Comparison of ENCODE assay signal across 12 cellular contexts in genomic region chr12:53365245-53365904, GRCh38. TPM values are rescaled to one million over a fixed set of nuclear protein-coding genes. Genes with fewer than 3 reads are reported as not detected.
DNase-seq lines count a peak whose midpoint lies in the region; ATAC-seq, FAIRE-seq and TF ChIP-seq lines count a peak whose summit lies in the region.
"Had no signal": no experiment of that assay in that cellular context is flagged by ENCODE, and none has a peak within 500 bp of the region (broad histone marks: within the 10 kb centered on the region; RNA-seq: fewer than 3 reads in every experiment).

No MANE protein-coding gene starts in this region.

- no peaks in the 10 kb centered on the region for H4K20me1 ChIP-seq in HepG2 (ENCODE audit: insufficient read depth, low read length)

- peak overlapping the region; percentile 79 to 93 for H3K27ac Mint-ChIP-seq in activated naive CD4-positive, alpha-beta T cell treated with anti-CD3 and anti-CD28 coated beads, Interleukin-2, amount 50 U/mL, for 72 hours
- H3K27ac Mint-ChIP-seq in activated naive CD8-positive, alpha-beta T cell treated with anti-CD3 and anti-CD28 coated beads, Interleukin-2, amount 50 U/mL, for 24 hours, result peak overlapping the region; percentile 60

- H3K4me3 ChIP-seq in HepG2 (replicated peaks in 1 of 3; ENCODE audit: insufficient read depth in 1 of 3, low read depth in 2 of 3, low read length in 3 of 3) (no peak overlapping the region), uterus (no peak overlapping the region)

- no peak for TF ChIP-seq POLR2A in HepG2 (IDR thresholded peaks at IDR 0.05; ENCODE audit: insufficient read depth in 1 of 2, low read depth in 2 of 2, low read length in 2 of 2)
- no peak for TF ChIP-seq POLR2A in uterus (IDR thresholded peaks at IDR 0.05)

- H3K36me3 ChIP-seq in HepG2 (replicated peaks in 1 of 2; ENCODE audit: control insufficient read depth in 1 of 2, insufficient read depth in 2 of 2, low read length in 2 of 2) (no peaks in the 10 kb centered on the region), uterus (no peaks in the 10 kb centered on the region)
- H3K36me3 ChIP-seq: SJCRH30 had no signal

- peak overlapping the region; percentile 33; the same call in 1 of the 2 replicates for H3K4me2 ChIP-seq in HepG2 (ENCODE audit: low read depth, low read length)

- TF ChIP-seq EP300 in HepG2 (IDR thresholded peaks at IDR 0.05; ENCODE audit: low read depth in 2 of 2, low read length in 2 of 2), result no peak
- TF ChIP-seq EP300 in HepG2 (CRISPR knock-in tag; IDR thresholded peaks at IDR 0.05; ENCODE audit: borderline replicate concordance), result no peak

- H3K36me3 Mint-ChIP-seq in activated naive CD4-positive, alpha-beta T cell treated with anti-CD3 and anti-CD28 coated beads, Interleukin-2, amount 50 U/mL, for 72 hours, result no peaks in the 10 kb centered on the region
- H3K36me3 Mint-ChIP-seq in activated naive CD8-positive, alpha-beta T cell treated with anti-CD3 and anti-CD28 coated beads, Interleukin-2, amount 50 U/mL, for 24 hours (ENCODE audit: low read depth), result no peaks in the 10 kb centered on the region

- no peaks in the 10 kb centered on the region for H3K27me3 ChIP-seq in HepG2 (ENCODE audit: control insufficient read depth in 1 of 2, insufficient read depth in 2 of 2, low read length in 2 of 2)
- no peaks in the 10 kb centered on the region for H3K27me3 ChIP-seq in uterus
- H3K27me3 ChIP-seq: SJCRH30 had no signal

- TF ChIP-seq RAD21 in HepG2 (CRISPR knock-in tag; IDR thresholded peaks at IDR 0.05), result no peak

- intact Hi-C loops in HepG2 (cut with micrococcal nuclease; ENCODE audit: unreplicated experiment) (no loop called here), uterus (cut with DNase I; ENCODE audit: low total_unique reads) (no loop called here)

- H3K27ac ChIP-seq in HepG2 (ENCODE audit: extremely low read length, insufficient read depth, low read length) (no peak overlapping the region), uterus (peak overlapping the region; percentile 66 to 78)
- H3K27ac ChIP-seq: C4-2B, SJCRH30 had no signal

- CTCF ChIA-PET in HepG2 (lab: Yijun Ruan, JAX; ENCODE audit: low intra/inter-chr PET ratio, low total read pairs), result no interaction called here

- FAIRE-seq in HepG2 (lab: Jason Lieb, UNC), result no peak

- no peaks in the 10 kb centered on the region for H3K79me2 ChIP-seq in HepG2 (ENCODE audit: insufficient read depth, low read length)

- no TSS peak for BruUV-seq in HepG2 (replicated peaks; lab: Mats Ljungman, UMichigan)

- no peak overlapping the region for H3K4me3 Mint-ChIP-seq in activated naive CD8-positive, alpha-beta T cell treated with anti-CD3 and anti-CD28 coated beads, Interleukin-2, amount 50 U/mL, for 24 hours

- H3K9me3 Mint-ChIP-seq in activated naive CD4-positive, alpha-beta T cell treated with anti-CD3 and anti-CD28 coated beads, Interleukin-2, amount 50 U/mL, for 72 hours, result peaks cover 0 to 4% of the 10 kb centered on the region in 2 donors
- H3K9me3 Mint-ChIP-seq in activated naive CD8-positive, alpha-beta T cell treated with anti-CD3 and anti-CD28 coated beads, Interleukin-2, amount 50 U/mL, for 24 hours, result no peaks in the 10 kb centered on the region

- WGBS in HepG2 (ENCODE audit: low lambda C conversion rate), result 46% methylated on average over 4 of the region's 4 CpGs

- POLR2A ChIA-PET in HepG2 (lab: Yijun Ruan, JAX), result interaction anchor here (1.8 to 2.8 kb wide), 2 partner anchors 14 to 76 kb away, joined by 6 to 11 read pairs; partner anchors contain the start of genes PRR13 and SP1

- H3K9me3 ChIP-seq in HepG2 (ENCODE audit: low read length) (no peaks in the 10 kb centered on the region), uterus (no peaks in the 10 kb centered on the region)
- H3K9me3 ChIP-seq: SJCRH30 had no signal

- H3K4me1 Mint-ChIP-seq in activated naive CD8-positive, alpha-beta T cell treated with anti-CD3 and anti-CD28 coated beads, Interleukin-2, amount 50 U/mL, for 24 hours, result peaks cover 21% of the 10 kb centered on the region

- peak in 1 of 2 donors; percentile 54 for ATAC-seq in activated naive CD4-positive, alpha-beta T cell treated with anti-CD3 and anti-CD28 coated beads, Interleukin-2, amount 50 U/mL, for 72 hours
- no peak for ATAC-seq in activated naive CD8-positive, alpha-beta T cell treated with anti-CD3 and anti-CD28 coated beads, Interleukin-2, amount 50 U/mL, for 24 hours
- ATAC-seq in HepG2 (peak; percentile 52), HG03565 (IDR thresholded peaks at IDR 0.05; ENCODE audit: unreplicated experiment) (no peak)

- H2AFZ ChIP-seq in HepG2 (ENCODE audit: low read length), result no peak overlapping the region

- no peak overlapping the region for H3K9ac ChIP-seq in HepG2 (ENCODE audit: insufficient read depth, low read depth, low read length)

- no peaks in the 10 kb centered on the region for H3K27me3 Mint-ChIP-seq in activated naive CD8-positive, alpha-beta T cell treated with anti-CD3 and anti-CD28 coated beads, Interleukin-2, amount 50 U/mL, for 24 hours

- in situ Hi-C loops in HepG2 (cut with HindIII; ENCODE audit: extremely low pct_ligation_motif_present, low pct_unique_long_range_greater_than_20kb), result no loop called here
- in situ Hi-C loops in G401 (cut with HindIII; ENCODE audit: low sequenced_read_pairs), result no loop called here

- peaks cover 10% of the 10 kb centered on the region for H3K4me1 ChIP-seq in HepG2 (ENCODE audit: insufficient read depth, low read length)
- H3K4me1 ChIP-seq in uterus, result peaks cover 0 to under 1% of the 10 kb centered on the region in 2 donors
- H3K4me1 ChIP-seq: SJCRH30 had no signal

- no peak for DNase-seq in activated naive CD4-positive, alpha-beta T cell treated with anti-CD3 and anti-CD28 coated beads, Interleukin-2, amount 50 U/mL, for 72 hours (ENCODE audit: low spot score in 2 of 2)
- DNase-seq in activated naive CD4-positive, alpha-beta T cell (lab: John Stamatoyannopoulos, UW), result no peak
- no peak for DNase-seq in activated naive CD8-positive, alpha-beta T cell treated with anti-CD3 and anti-CD28 coated beads, Interleukin-2, amount 50 U/mL, for 24 hours
- DNase-seq in HepG2 (ENCODE audit: low spot score) (no peak), uterus (no peak), NCI-H1930 (lab: John Stamatoyannopoulos, UW) (no peak), G401 (ENCODE audit: low spot score) (no peak)
- DNase-seq: MM.1S had no signal

- TF ChIP-seq CTCF in HepG2 (CRISPR knock-in tag; IDR thresholded peaks at IDR 0.05), result no peak
- TF ChIP-seq CTCF in uterus (IDR thresholded peaks at IDR 0.05), result no peak

RNA-seq across cellular contexts. Expression of gene SP1, which starts 14.6 kb away (rescaled TPM):
- total RNA-seq in activated naive CD4-positive, alpha-beta T cell treated with anti-CD3 and anti-CD28 coated beads, Interleukin-2, amount 50 U/mL, for 72 hours, result 100 to 1,000 TPM in 1 of 2 donors, 10 to 100 TPM in 1; 86.0 to 156 TPM
- total RNA-seq in HepG2 (2016; rRNA removed; fragmentation: Illumina TruSeq; extraction: Trizol), result 27.5 and 46.7 TPM in 2 replicates
- 3.0 and 3.4 TPM in 2 replicates for total RNA-seq in HepG2 (2016; cell fraction: cytosol; rRNA removed; fragmentation: Illumina TruSeq; extraction: Trizol; ENCODE audit: low read depth)
- total RNA-seq in HepG2 (2016; cell fraction: insoluble cytoplasmic fraction; rRNA removed; fragmentation: Illumina TruSeq; extraction: Trizol), result 29.7 and 40.6 TPM in 2 replicates
- 13.8 and 14.7 TPM in 2 replicates for total RNA-seq in HepG2 (2016; cell fraction: membrane; rRNA removed; fragmentation: Illumina TruSeq; extraction: Trizol)
- total RNA-seq in HepG2 (2016; cell fraction: nucleus; rRNA removed; fragmentation: Illumina TruSeq; extraction: Trizol), result 23.5 and 24.3 TPM in 2 replicates
- polyA plus RNA-seq in HepG2 (2011; rRNA removed), result 26.5 and 27.3 TPM in 2 replicates
- 18.2 TPM in 2 replicates for polyA plus RNA-seq in HepG2 (2011; cell fraction: cytosol; rRNA removed)
- polyA plus RNA-seq in HepG2 (2011; cell fraction: nucleus; rRNA removed), result 30.1 and 31.9 TPM in 2 replicates
- 14.7 and 15.8 TPM in 2 replicates for polyA plus RNA-seq in HepG2 (2012)
- 0.63 and 0.79 TPM in 2 replicates for polyA plus RNA-seq in HepG2 (2016; cell fraction: cytosol; fragmentation: Illumina TruSeq; extraction: Trizol; ENCODE audit: low read depth)
- 22.5 and 22.9 TPM in 2 replicates for polyA plus RNA-seq in HepG2 (2016; cell fraction: insoluble cytoplasmic fraction; fragmentation: Illumina TruSeq; extraction: Trizol; ENCODE audit: low read depth)
- polyA plus RNA-seq in HepG2 (2016; cell fraction: membrane; fragmentation: Illumina TruSeq; extraction: Trizol; ENCODE audit: low read depth), result 2.7 and 3.3 TPM in 2 replicates
- 25.6 and 29.7 TPM in 2 replicates for polyA plus RNA-seq in HepG2 (2016; cell fraction: nucleus; fragmentation: Illumina TruSeq; extraction: Trizol; ENCODE audit: insufficient read depth, low read depth)
- polyA minus RNA-seq in HepG2 (2011; rRNA and poly(A)+ RNA removed; ENCODE audit: low replicate concordance), result 128 and 335 TPM in 2 replicates
- polyA minus RNA-seq in HepG2 (2011; cell fraction: cytosol; rRNA and poly(A)+ RNA removed), result 38.1 and 39.5 TPM in 2 replicates
- polyA minus RNA-seq in HepG2 (2011; cell fraction: nucleus; rRNA and poly(A)+ RNA removed), result 31.4 and 32.7 TPM in 2 replicates
- total RNA-seq in uterus, result 100 to 1,000 TPM in 2 of 4 donors, 10 to 100 TPM in 2; 58.8 to 127 (median 90.7) TPM
- total RNA-seq in G401 (2014; rRNA removed; shearing (Covaris generic)), result 26.6 and 40.0 TPM in 2 replicates

RNA-seq across cellular contexts. Expression of gene SP7, which starts 29.2 kb away (rescaled TPM):
- total RNA-seq in activated naive CD4-positive, alpha-beta T cell treated with anti-CD3 and anti-CD28 coated beads, Interleukin-2, amount 50 U/mL, for 72 hours, result not detected
- total RNA-seq in HepG2 (2016; rRNA removed; fragmentation: Illumina TruSeq; extraction: Trizol) (not detected in 2 replicates), uterus (under 1 TPM in 2 of 4 donors, not detected in 2; 0.34 to 0.62 TPM)
- total RNA-seq in HepG2 (2016; cell fraction: cytosol; rRNA removed; fragmentation: Illumina TruSeq; extraction: Trizol; ENCODE audit: low read depth), result not detected in 2 replicates
- total RNA-seq in HepG2 (2016; cell fraction: insoluble cytoplasmic fraction; rRNA removed; fragmentation: Illumina TruSeq; extraction: Trizol), result not detected in 2 replicates
- not detected in 2 replicates for total RNA-seq in HepG2 (2016; cell fraction: membrane; rRNA removed; fragmentation: Illumina TruSeq; extraction: Trizol)
- total RNA-seq in HepG2 (2016; cell fraction: nucleus; rRNA removed; fragmentation: Illumina TruSeq; extraction: Trizol), result not detected in 2 replicates
- polyA plus RNA-seq in HepG2 (2011; rRNA removed), result not detected in 2 replicates
- not detected in 2 replicates for polyA plus RNA-seq in HepG2 (2011; cell fraction: cytosol; rRNA removed)
- not detected in 2 replicates for polyA plus RNA-seq in HepG2 (2011; cell fraction: nucleus; rRNA removed)
- polyA plus RNA-seq in HepG2 (2012), result not detected in 2 replicates
- not detected in 2 replicates for polyA plus RNA-seq in HepG2 (2016; cell fraction: cytosol; fragmentation: Illumina TruSeq; extraction: Trizol; ENCODE audit: low read depth)
- not detected in 2 replicates for polyA plus RNA-seq in HepG2 (2016; cell fraction: insoluble cytoplasmic fraction; fragmentation: Illumina TruSeq; extraction: Trizol; ENCODE audit: low read depth)
- not detected in 2 replicates for polyA plus RNA-seq in HepG2 (2016; cell fraction: membrane; fragmentation: Illumina TruSeq; extraction: Trizol; ENCODE audit: low read depth)
- polyA plus RNA-seq in HepG2 (2016; cell fraction: nucleus; fragmentation: Illumina TruSeq; extraction: Trizol; ENCODE audit: insufficient read depth, low read depth), result not detected in 2 replicates
- polyA minus RNA-seq in HepG2 (2011; rRNA and poly(A)+ RNA removed; ENCODE audit: low replicate concordance), result not detected in 2 replicates
- not detected in 2 replicates for polyA minus RNA-seq in HepG2 (2011; cell fraction: cytosol; rRNA and poly(A)+ RNA removed)
- not detected in 2 replicates for polyA minus RNA-seq in HepG2 (2011; cell fraction: nucleus; rRNA and poly(A)+ RNA removed)
- 0.41 TPM in 1 of 2 replicates, not detected in the other for total RNA-seq in G401 (2014; rRNA removed; shearing (Covaris generic))
- total RNA-seq: mononuclear cell, SJCRH30 had no signal

RNA-seq across cellular contexts. Expression of gene AAAS, which starts 44.0 kb away (rescaled TPM):
- total RNA-seq in activated naive CD4-positive, alpha-beta T cell treated with anti-CD3 and anti-CD28 coated beads, Interleukin-2, amount 50 U/mL, for 72 hours, result 10 to 100 TPM; 52.3 to 83.5 TPM
- total RNA-seq in HepG2 (2016; rRNA removed; fragmentation: Illumina TruSeq; extraction: Trizol), result 47.6 and 49.9 TPM in 2 replicates
- 6.3 and 7.4 TPM in 2 replicates for total RNA-seq in HepG2 (2016; cell fraction: cytosol; rRNA removed; fragmentation: Illumina TruSeq; extraction: Trizol; ENCODE audit: low read depth)
- total RNA-seq in HepG2 (2016; cell fraction: insoluble cytoplasmic fraction; rRNA removed; fragmentation: Illumina TruSeq; extraction: Trizol), result 49.9 and 52.5 TPM in 2 replicates
- 10.6 and 11.1 TPM in 2 replicates for total RNA-seq in HepG2 (2016; cell fraction: membrane; rRNA removed; fragmentation: Illumina TruSeq; extraction: Trizol)
- total RNA-seq in HepG2 (2016; cell fraction: nucleus; rRNA removed; fragmentation: Illumina TruSeq; extraction: Trizol), result 41.2 and 46.6 TPM in 2 replicates
- polyA plus RNA-seq in HepG2 (2011; rRNA removed), result 52.0 and 54.0 TPM in 2 replicates
- polyA plus RNA-seq in HepG2 (2011; cell fraction: cytosol; rRNA removed), result 37.5 and 46.8 TPM in 2 replicates
- 182 and 197 TPM in 2 replicates for polyA plus RNA-seq in HepG2 (2011; cell fraction: nucleus; rRNA removed)
- polyA plus RNA-seq in HepG2 (2012), result 40.1 and 43.3 TPM in 2 replicates
- 6.0 and 6.9 TPM in 2 replicates for polyA plus RNA-seq in HepG2 (2016; cell fraction: cytosol; fragmentation: Illumina TruSeq; extraction: Trizol; ENCODE audit: low read depth)
- 54.2 and 64.7 TPM in 2 replicates for polyA plus RNA-seq in HepG2 (2016; cell fraction: insoluble cytoplasmic fraction; fragmentation: Illumina TruSeq; extraction: Trizol; ENCODE audit: low read depth)
- polyA plus RNA-seq in HepG2 (2016; cell fraction: membrane; fragmentation: Illumina TruSeq; extraction: Trizol; ENCODE audit: low read depth), result 9.0 and 9.4 TPM in 2 replicates
- 70.0 and 70.8 TPM in 2 replicates for polyA plus RNA-seq in HepG2 (2016; cell fraction: nucleus; fragmentation: Illumina TruSeq; extraction: Trizol; ENCODE audit: insufficient read depth, low read depth)
- 115 and 225 TPM in 2 replicates for polyA minus RNA-seq in HepG2 (2011; rRNA and poly(A)+ RNA removed; ENCODE audit: low replicate concordance)
- 21.9 and 28.0 TPM in 2 replicates for polyA minus RNA-seq in HepG2 (2011; cell fraction: cytosol; rRNA and poly(A)+ RNA removed)
- 39.3 and 48.9 TPM in 2 replicates for polyA minus RNA-seq in HepG2 (2011; cell fraction: nucleus; rRNA and poly(A)+ RNA removed)
- 10 to 100 TPM; 12.3 to 52.2 (median 46.9) TPM for total RNA-seq in uterus
- 103 and 105 TPM in 2 replicates for total RNA-seq in G401 (2014; rRNA removed; shearing (Covaris generic))

RNA-seq across cellular contexts. Expression of gene AMHR2, which starts 58.3 kb away (rescaled TPM):
- under 1 TPM in 1 of 2 donors, not detected in 1; 0.25 TPM for total RNA-seq in activated naive CD4-positive, alpha-beta T cell treated with anti-CD3 and anti-CD28 coated beads, Interleukin-2, amount 50 U/mL, for 72 hours
- total RNA-seq in HepG2 (2016; rRNA removed; fragmentation: Illumina TruSeq; extraction: Trizol) (0.58 and 0.90 TPM in 2 replicates), uterus (10 to 100 TPM in 1 of 4 donors, under 1 TPM in 1, not detected in 2; 0.52 to 12.4 TPM)
- 0.44 and 0.81 TPM in 2 replicates for total RNA-seq in HepG2 (2016; cell fraction: cytosol; rRNA removed; fragmentation: Illumina TruSeq; extraction: Trizol; ENCODE audit: low read depth)
- total RNA-seq in HepG2 (2016; cell fraction: insoluble cytoplasmic fraction; rRNA removed; fragmentation: Illumina TruSeq; extraction: Trizol), result 0.45 and 1.1 TPM in 2 replicates
- total RNA-seq in HepG2 (2016; cell fraction: membrane; rRNA removed; fragmentation: Illumina TruSeq; extraction: Trizol), result 0.59 and 0.83 TPM in 2 replicates
- total RNA-seq in HepG2 (2016; cell fraction: nucleus; rRNA removed; fragmentation: Illumina TruSeq; extraction: Trizol), result 0.37 TPM in 1 of 2 replicates, not detected in the other
- polyA plus RNA-seq in HepG2 (2011; rRNA removed), result 0.24 and 0.50 TPM in 2 replicates
- 0.37 and 0.81 TPM in 2 replicates for polyA plus RNA-seq in HepG2 (2011; cell fraction: cytosol; rRNA removed)
- polyA plus RNA-seq in HepG2 (2011; cell fraction: nucleus; rRNA removed), result 0.80 and 0.90 TPM in 2 replicates
- 0.15 and 0.21 TPM in 2 replicates for polyA plus RNA-seq in HepG2 (2012)
- 0.43 and 0.48 TPM in 2 replicates for polyA plus RNA-seq in HepG2 (2016; cell fraction: cytosol; fragmentation: Illumina TruSeq; extraction: Trizol; ENCODE audit: low read depth)
- polyA plus RNA-seq in HepG2 (2016; cell fraction: insoluble cytoplasmic fraction; fragmentation: Illumina TruSeq; extraction: Trizol; ENCODE audit: low read depth), result 0.48 and 1.4 TPM in 2 replicates
- polyA plus RNA-seq in HepG2 (2016; cell fraction: membrane; fragmentation: Illumina TruSeq; extraction: Trizol; ENCODE audit: low read depth), result 0.47 and 0.73 TPM in 2 replicates
- 0.80 and 0.85 TPM in 2 replicates for polyA plus RNA-seq in HepG2 (2016; cell fraction: nucleus; fragmentation: Illumina TruSeq; extraction: Trizol; ENCODE audit: insufficient read depth, low read depth)
- polyA minus RNA-seq in HepG2 (2011; rRNA and poly(A)+ RNA removed; ENCODE audit: low replicate concordance), result 0.49 and 0.66 TPM in 2 replicates
- not detected in 2 replicates for polyA minus RNA-seq in HepG2 (2011; cell fraction: cytosol; rRNA and poly(A)+ RNA removed)
- 0.25 and 0.64 TPM in 2 replicates for polyA minus RNA-seq in HepG2 (2011; cell fraction: nucleus; rRNA and poly(A)+ RNA removed)
- total RNA-seq in G401 (2014; rRNA removed; shearing (Covaris generic)), result not detected in 2 replicates
